1 cellular context compared by ENCODE assay signal in the genomic region with DNA sequence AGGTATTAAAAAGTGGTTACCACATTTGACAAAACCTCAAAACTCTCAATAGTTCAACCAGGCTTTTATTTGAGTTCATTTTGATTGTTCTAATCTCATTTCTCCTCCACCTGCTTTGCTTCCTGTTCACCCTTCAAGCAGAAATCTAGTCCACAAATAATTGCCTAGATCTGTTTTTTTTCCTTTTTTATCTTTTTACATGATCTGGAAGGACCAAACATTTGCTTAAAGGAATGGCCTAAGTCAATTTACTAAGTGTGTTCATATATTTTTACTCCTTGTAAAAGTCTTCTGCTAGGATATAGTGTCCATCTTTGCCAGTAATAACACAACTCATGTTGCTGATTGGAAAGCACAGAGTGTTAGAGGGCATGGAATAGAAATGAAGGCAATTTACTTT.
TF ChIP-seq lines count a peak whose summit lies in the region.

No MANE protein-coding gene starts in this region.

TF ChIP-seq in A549, 52 proteins besides CTCF, POLR2A, EP300 and RAD21 (continued from another document):
- TF ChIP-seq, protein P1, sequence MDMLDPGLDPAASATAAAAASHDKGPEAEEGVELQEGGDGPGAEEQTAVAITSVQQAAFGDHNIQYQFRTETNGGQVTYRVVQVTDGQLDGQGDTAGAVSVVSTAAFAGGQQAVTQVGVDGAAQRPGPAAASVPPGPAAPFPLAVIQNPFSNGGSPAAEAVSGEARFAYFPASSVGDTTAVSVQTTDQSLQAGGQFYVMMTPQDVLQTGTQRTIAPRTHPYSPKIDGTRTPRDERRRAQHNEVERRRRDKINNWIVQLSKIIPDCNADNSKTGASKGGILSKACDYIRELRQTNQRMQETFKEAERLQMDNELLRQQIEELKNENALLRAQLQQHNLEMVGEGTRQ (IDR thresholded peaks at IDR 0.05), result no peak
- no peak for TF ChIP-seq HDAC2 (IDR thresholded peaks at IDR 0.05)
- TF ChIP-seq KDM5A (IDR thresholded peaks at IDR 0.05), result no peak
